In genomic region chr1:1340185-1340584, GRCh38 we compare ENCODE assay signal across 7 cellular contexts.
"Had no signal": no experiment of that assay in that cellular context is flagged by ENCODE, and none has a peak within 500 bp of the region (broad histone marks: within the 10 kb centered on the region; RNA-seq: fewer than 3 reads in every experiment).

No MANE protein-coding gene starts in this region.

- H3K9me3 Mint-ChIP-seq: GM23338, HFFc6, IgD-negative memory B cell had no signal

- H3K4me1 Mint-ChIP-seq: GM23338, H9, IgD-negative memory B cell had no signal

- H3K27me3 Mint-ChIP-seq: IgD-negative memory B cell had no signal

- H3K27ac ChIP-seq: HL-60 had no signal

- H3K4me3 Mint-ChIP-seq: GM23338, HFFc6, IgD-negative memory B cell had no signal

- H3K27ac Mint-ChIP-seq: GM23338, HFFc6, IgD-negative memory B cell had no signal

- DNase-seq: H9, HCEC 1CT, HFFc6, KBM-7 had no signal
